14 cellular contexts compared by ENCODE assay signal in genomic region chr6:53235508-53235907, GRCh38.
"Had no signal": no experiment of that assay in that cellular context is flagged by ENCODE, and none has a peak within 500 bp of the region (broad histone marks: within the 10 kb centered on the region; RNA-seq: fewer than 3 reads in every experiment).

No MANE protein-coding gene starts in this region.

- ATAC-seq: naive thymus-derived CD4-positive, alpha-beta T cell had no signal

- H3K4me1 ChIP-seq: esophagus muscularis mucosa, right atrium auricular region, suprapubic skin had no signal

- H3K27me3 Mint-ChIP-seq: naive thymus-derived CD4-positive, alpha-beta T cell; stimulated activated naive CD8-positive, alpha-beta T cell treated with anti-CD3 and anti-CD28 coated beads, Interleukin-15, Interleukin-2, amounts not matched to agents 100 ng/mL and 50 ng/mL, for 24 hours had no signal

- H3K36me3 ChIP-seq: cardiac muscle cell, esophagus muscularis mucosa, neutrophil, right atrium auricular region, suprapubic skin had no signal

- H3K27ac ChIP-seq: cardiac muscle cell, dorsolateral prefrontal cortex, esophagus muscularis mucosa, right atrium auricular region, suprapubic skin had no signal

- H3K27me3 ChIP-seq: cardiac muscle cell, dorsolateral prefrontal cortex, esophagus muscularis mucosa, neutrophil, right atrium auricular region, suprapubic skin had no signal

- H3K9me3 ChIP-seq: neutrophil, right atrium auricular region, suprapubic skin had no signal

- H3K4me3 ChIP-seq: cardiac muscle cell, dorsolateral prefrontal cortex, esophagus muscularis mucosa, right atrium auricular region, skin epidermis, suprapubic skin had no signal

- DNase-seq: activated CD4-positive, alpha-beta T cell treated with anti-CD3 and anti-CD28 coated beads, Interleukin-2, amount 50 U/mL, for 4 hours; activated CD8-positive, alpha-beta memory T cell treated with anti-CD3 and anti-CD28 coated beads, Interleukin-2, amount 50 U/mL, for 4 hours; dorsolateral prefrontal cortex; islet precursor cell; naive thymus-derived CD4-positive, alpha-beta T cell; stimulated activated CD4-positive, alpha-beta T cell treated with anti-CD3 and anti-CD28 coated beads, Interleukin-4, amount 100 ng/mL, for 4 hours; stimulated activated CD8-positive, alpha-beta memory T cell treated with anti-CD3 and anti-CD28 coated beads, Interleukin-4, amount 100 ng/mL, for 48 hours had no signal
